In the genomic region with DNA sequence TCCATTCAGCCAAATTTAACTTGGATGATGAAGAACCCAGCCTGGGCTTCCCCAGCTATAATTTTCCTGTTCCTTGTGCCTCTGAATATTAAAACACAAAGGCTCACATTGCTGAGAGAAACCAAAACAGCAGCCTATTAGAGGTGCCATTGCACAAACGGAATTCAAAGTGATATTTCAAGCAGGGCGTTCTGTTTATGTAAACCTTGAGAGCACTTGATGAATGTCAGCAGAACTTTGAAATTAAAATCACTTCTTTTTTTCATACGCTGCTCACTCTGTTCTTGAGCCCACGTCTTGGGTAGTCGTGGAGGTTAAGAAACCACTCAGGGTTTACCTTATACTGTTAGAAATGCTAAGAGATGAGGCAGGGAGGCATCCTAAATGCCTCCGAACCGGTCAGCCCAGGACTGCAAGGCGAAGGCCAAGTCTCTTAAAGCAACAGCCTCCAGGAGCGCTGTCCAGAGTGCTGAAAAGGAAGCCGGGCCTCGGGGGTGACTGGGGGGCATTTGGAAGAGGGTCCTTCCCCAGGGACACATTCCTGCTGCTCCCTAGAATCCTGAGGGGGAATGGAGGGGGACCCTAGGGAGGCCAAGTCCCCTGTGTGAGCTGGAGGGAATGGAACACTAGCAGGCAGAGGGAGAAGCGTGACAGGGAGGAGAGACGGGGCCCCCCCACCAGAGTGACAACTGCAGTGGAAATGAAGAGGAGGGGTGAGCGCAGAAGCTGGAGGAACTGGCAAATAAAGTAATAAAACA, we compare ENCODE assay signal across 8 cellular contexts.
DNase-seq lines count a peak whose midpoint lies in the region; ATAC-seq, FAIRE-seq and TF ChIP-seq lines count a peak whose summit lies in the region.

No MANE protein-coding gene starts in this region.

- no peak overlapping the region for H2AK5ac ChIP-seq in mesendoderm (ENCODE audit: low read length)

- no peak overlapping the region for H4K5ac ChIP-seq in mesendoderm (ENCODE audit: low read length)

- H3K4me1 Mint-ChIP-seq in type B pancreatic cell (ENCODE audit: unreplicated experiment): peaks cover 4% of the 10 kb centered on the region

- no peak overlapping the region for H2BK120ac ChIP-seq in mesendoderm (ENCODE audit: low read depth, low read length)

- H3K27ac Mint-ChIP-seq in type B pancreatic cell: no peak overlapping the region

- no peak overlapping the region for H3K23ac ChIP-seq in mesendoderm (ENCODE audit: low read length)

- no peak overlapping the region for H3K4ac ChIP-seq in mesendoderm (ENCODE audit: low read depth, low read length)

- H2BK5ac ChIP-seq in mesendoderm (ENCODE audit: low read length): no peak overlapping the region

- no peak overlapping the region for H4K8ac ChIP-seq in mesendoderm (ENCODE audit: low read depth, low read length)

- H3K18ac ChIP-seq in mesendoderm (ENCODE audit: low read length): no peak overlapping the region

- H3K79me1 ChIP-seq in mesendoderm (ENCODE audit: low read length): no peaks in the 10 kb centered on the region

- no peak overlapping the region for H3K56ac ChIP-seq in mesendoderm (ENCODE audit: low read length)

- H3K36me3 Mint-ChIP-seq in type B pancreatic cell: no peaks in the 10 kb centered on the region

- no peaks in the 10 kb centered on the region for H3K9me3 Mint-ChIP-seq in type B pancreatic cell

- H3K27me3 Mint-ChIP-seq in type B pancreatic cell: peaks cover 7% of the 10 kb centered on the region

- no peaks in the 10 kb centered on the region for H3K79me2 ChIP-seq in mesendoderm (ENCODE audit: control insufficient read depth, insufficient read depth, low read length)

- no peaks in the 10 kb centered on the region for H3K4me1 ChIP-seq in mesendoderm (ENCODE audit: control insufficient read depth, low read depth, low read length)

- H3K4me2 ChIP-seq in mesendoderm (ENCODE audit: low read length): no peak overlapping the region

- DNase-seq in ELR (ENCODE audit: low read depth) (peak; percentile 42), NB4 (ENCODE audit: low read depth) (peak; percentile 40), bronchial epithelial cell (ENCODE audit: low read depth) (peak; percentile 22), mesendoderm (peak; percentile 75), GM12892 (ENCODE audit: insufficient read length) (no peak), type B pancreatic cell (ENCODE audit: extremely low spot score, unreplicated experiment) (no peak)
- no peak for DNase-seq in effector CD4-positive, alpha-beta T cell

- H3K9ac ChIP-seq in mesendoderm (ENCODE audit: low read length): no peak overlapping the region

- FAIRE-seq in bronchial epithelial cell (lab: Jason Lieb, UNC) (no peak), GM12892 (lab: Jason Lieb, UNC) (no peak)

- TF ChIP-seq POLR2A in NB4 (IDR thresholded peaks at IDR 0.05; ENCODE audit: extremely low read depth, insufficient read length) (no peak), GM12892 (IDR thresholded peaks at IDR 0.05; ENCODE audit: low read depth, low read length) (no peak)

- no CpG with 5 or more reads among the region's 14 CpGs for WGBS in mesendoderm (ENCODE audit: extremely low coverage, insufficient coverage, low lambda C conversion rate)

- H3K27ac ChIP-seq in mesendoderm (ENCODE audit: low read depth, low read length): no peak overlapping the region

- TF ChIP-seq CTCF in NB4 (IDR thresholded peaks at IDR 0.05; ENCODE audit: low read depth, low read length) (no peak), bronchial epithelial cell (IDR thresholded peaks at IDR 0.05; ENCODE audit: insufficient read depth, low read length, severe bottlenecking) (no peak), type B pancreatic cell (conservative IDR thresholded peaks at IDR 0.05) (no peak)

- H3K27me3 ChIP-seq in bronchial epithelial cell (ENCODE audit: control insufficient read depth, insufficient read depth, low read length) (no peaks in the 10 kb centered on the region), mesendoderm (ENCODE audit: insufficient read depth, low read length, poor library complexity) (no peaks in the 10 kb centered on the region)

- H2BK15ac ChIP-seq in mesendoderm (replicated peaks; ENCODE audit: low read depth): no peak overlapping the region

- H3K4me3 ChIP-seq in NB4 (ENCODE audit: low read depth, low read length): no peak overlapping the region
- no peak overlapping the region for H3K4me3 ChIP-seq in bronchial epithelial cell (ENCODE audit: low read depth, low read length)
- H3K4me3 ChIP-seq in mesendoderm (ENCODE audit: low read length): no peak overlapping the region

- no peak overlapping the region for H3K4me3 Mint-ChIP-seq in type B pancreatic cell

- H3K36me3 ChIP-seq in bronchial epithelial cell (ENCODE audit: control insufficient read depth, insufficient read depth, low read length) (no peaks in the 10 kb centered on the region), mesendoderm (ENCODE audit: control insufficient read depth, insufficient read depth, low read length) (no peaks in the 10 kb centered on the region)

- ATAC-seq in HG02938 (IDR thresholded peaks at IDR 0.05; ENCODE audit: unreplicated experiment): no peak

Comparison
In these comparisons a context has a peak if more than half of its experiments do, and no peak if none do; other contexts are left out.
1. DNase-seq: peak in ELR (single experiment), NB4 (single experiment), bronchial epithelial cell (single experiment) and mesendoderm (single experiment); none in GM12892 (single experiment), type B pancreatic cell (single experiment) and effector CD4-positive, alpha-beta T cell (single experiment).